1 cellular context compared by ENCODE assay signal in genomic region chr21:44454058-44454457, GRCh38.
TF ChIP-seq lines count a peak whose summit lies in the region.

No MANE protein-coding gene starts in this region.

TF ChIP-seq in HepG2, 621 proteins besides CTCF, POLR2A, EP300 and RAD21 (continued from another document):
- TF ChIP-seq MTF2 (CRISPR knock-in tag; IDR thresholded peaks at IDR 0.05; ENCODE audit: borderline replicate concordance) (no peak), ATF5 (CRISPR knock-in tag; IDR thresholded peaks at IDR 0.05; ENCODE audit: low read depth) (no peak), ZNF552 (CRISPR knock-in tag; IDR thresholded peaks at IDR 0.05; ENCODE audit: borderline replicate concordance) (no peak), RNF219 (CRISPR knock-in tag; IDR thresholded peaks at IDR 0.05) (no peak), ZNF432 (CRISPR knock-in tag; IDR thresholded peaks at IDR 0.05; ENCODE audit: borderline replicate concordance) (no peak), ZBTB38 (CRISPR knock-in tag; IDR thresholded peaks at IDR 0.05) (no peak), ETS1 (CRISPR knock-in tag; IDR thresholded peaks at IDR 0.05) (no peak), ZNF121 (CRISPR knock-in tag; IDR thresholded peaks at IDR 0.05) (no peak), YEATS4 (CRISPR knock-in tag; IDR thresholded peaks at IDR 0.05; ENCODE audit: borderline replicate concordance) (no peak), ZNF282 (IDR thresholded peaks at IDR 0.05; ENCODE audit: partially characterized antibody) (no peak), ZNF776 (CRISPR knock-in tag; IDR thresholded peaks at IDR 0.05) (no peak), PATZ1 (CRISPR knock-in tag; IDR thresholded peaks at IDR 0.05) (no peak)
